In genomic region chr1:66048011-66048410, GRCh38 we compare ENCODE assay signal across 20 cellular contexts.
"Had no signal": no experiment of that assay in that cellular context is flagged by ENCODE, and none has a peak within 500 bp of the region (broad histone marks: within the 10 kb centered on the region; RNA-seq: fewer than 3 reads in every experiment).

No MANE protein-coding gene starts in this region.

- H3K36me3 ChIP-seq: WERI-Rb-1 had no signal

- H3K27me3 ChIP-seq: testis had no signal

- DNase-seq: activated CD4-positive, alpha-beta T cell treated with anti-CD3 and anti-CD28 coated beads for 1 hour; activated CD4-positive, alpha-beta T cell treated with anti-CD3 and anti-CD28 coated beads, Interleukin-2, amount 50 U/mL, for 48 hours; erythroblast; immature natural killer cell; mucosa of descending colon; naive B cell; psoas muscle; right cardiac atrium; stimulated activated CD4-positive, alpha-beta T cell treated with anti-CD3 and anti-CD28 coated beads, Interleukin-4, amount 100 ng/mL, for 1 hour; stimulated activated naive CD8-positive, alpha-beta T cell treated with anti-CD3 and anti-CD28 coated beads, Interleukin-15, amount 100 ng/mL, for 72 hours; T-helper 2 cell; testis; WERI-Rb-1 had no signal

- FAIRE-seq: colon had no signal

- H3K27ac ChIP-seq: psoas muscle, testis, WERI-Rb-1 had no signal

- H3K9me3 Mint-ChIP-seq: activated T-helper 1 cell treated with anti-CD3 and anti-CD28 coated beads, Interleukin-12 subunit alpha, Interleukin-12 subunit beta, Interleukin-2, Interleukin-4 antibody, amounts not matched to agents 30 ng/mL and 10 ng/mL and 1 ng/mL, durations not matched to agents 14 hours and 24 hours and 36 hours; naive B cell; neural crest cell; stimulated activated naive CD8-positive, alpha-beta T cell treated with anti-CD3 and anti-CD28 coated beads, Interleukin-15, amount 100 ng/mL, for 72 hours; type B pancreatic cell had no signal

- H3K27ac Mint-ChIP-seq: activated naive CD8-positive, alpha-beta T cell; activated T-helper 1 cell treated with anti-CD3 and anti-CD28 coated beads, Interleukin-12 subunit alpha, Interleukin-12 subunit beta, Interleukin-2, Interleukin-4 antibody, amounts not matched to agents 30 ng/mL and 10 ng/mL and 1 ng/mL, durations not matched to agents 14 hours and 24 hours and 36 hours; immature natural killer cell; memory B cell; naive B cell; stimulated activated naive CD8-positive, alpha-beta T cell treated with anti-CD3 and anti-CD28 coated beads, Interleukin-15, amount 100 ng/mL, for 72 hours; type B pancreatic cell had no signal

- ATAC-seq: mucosa of descending colon; psoas muscle; right cardiac atrium; stimulated activated naive CD8-positive, alpha-beta T cell treated with anti-CD3 and anti-CD28 coated beads, Interleukin-15, amount 100 ng/mL, for 72 hours had no signal

- H3K27me3 Mint-ChIP-seq: type B pancreatic cell had no signal

- H3K9me3 ChIP-seq: mucosa of descending colon, psoas muscle, testis had no signal

- H3K4me1 ChIP-seq: psoas muscle, testis had no signal

- H3K4me2 ChIP-seq: smooth muscle cell had no signal

- H3K4me1 Mint-ChIP-seq: immature natural killer cell; memory B cell; naive B cell; stimulated activated naive CD8-positive, alpha-beta T cell treated with anti-CD3 and anti-CD28 coated beads, Interleukin-15, amount 100 ng/mL, for 72 hours had no signal

- H3K4me3 ChIP-seq: mucosa of descending colon, psoas muscle, smooth muscle cell, testis had no signal

- H3K4me3 Mint-ChIP-seq: activated naive CD8-positive, alpha-beta T cell; activated T-helper 1 cell treated with anti-CD3 and anti-CD28 coated beads, Interleukin-12 subunit alpha, Interleukin-12 subunit beta, Interleukin-2, Interleukin-4 antibody, amounts not matched to agents 30 ng/mL and 10 ng/mL and 1 ng/mL, durations not matched to agents 14 hours and 24 hours and 36 hours; immature natural killer cell; memory B cell; naive B cell; neural crest cell; stimulated activated naive CD8-positive, alpha-beta T cell treated with anti-CD3 and anti-CD28 coated beads, Interleukin-15, amount 100 ng/mL, for 72 hours; type B pancreatic cell had no signal

- H3K36me3 Mint-ChIP-seq: activated naive CD8-positive, alpha-beta T cell; immature natural killer cell; memory B cell; naive B cell; type B pancreatic cell had no signal
